In genomic region chr21:26405071-26405470, GRCh38 we compare ENCODE assay signal across 8 cellular contexts.
DNase-seq lines count a peak whose midpoint lies in the region; ATAC-seq and TF ChIP-seq lines count a peak whose summit lies in the region.
"Had no signal": no experiment of that assay in that cellular context is flagged by ENCODE, and none has a peak within 500 bp of the region (broad histone marks: within the 10 kb centered on the region; RNA-seq: fewer than 3 reads in every experiment).

No MANE protein-coding gene starts in this region.

- no peaks in the 10 kb centered on the region; the same call in 1 of the 2 replicates for H3K27me3 ChIP-seq in GM23338 (ENCODE audit: insufficient read depth)

- H3K4me3 Mint-ChIP-seq in GM23338, result no peak overlapping the region

- H2AFZ ChIP-seq in GM23338, result peak overlapping the region; percentile 88; the same call in 1 of the 2 replicates

- no peaks in the 10 kb centered on the region for H3F3A ChIP-seq in GM23338 (replicated peaks; ENCODE audit: low read depth)

- H3K4me1 Mint-ChIP-seq in GM23338, result peaks cover 11% of the 10 kb centered on the region; the same call in 2 of the 3 replicates

- H3K27me3 Mint-ChIP-seq in GM23338 (ENCODE audit: insufficient read depth, low read depth, poor library complexity), result peaks cover 2% of the 10 kb centered on the region

- DNase-seq in GM23338 (ENCODE audit: low spot score) (peak; percentile 16), SK-MEL-5 (ENCODE audit: low read depth, low spot score) (peak; percentile 55), foreskin melanocyte (peak; percentile 55), renal cortical epithelial cell (ENCODE audit: low read depth) (peak; percentile 30), DMS79 (lab: John Stamatoyannopoulos, UW) (no peak), NAMALWA (ENCODE audit: low spot score) (no peak), UCSD-AML1 (lab: John Stamatoyannopoulos, UW; ENCODE audit: unreplicated experiment) (no peak)
- DNase-seq: small intestine had no signal

- H4K20me1 ChIP-seq in GM23338 (replicated peaks; ENCODE audit: insufficient read depth), result no peaks in the 10 kb centered on the region

- ATAC-seq in GM23338, result peak; percentile 53; the same call in 2 of the 3 replicates

- H3K4me1 ChIP-seq in GM23338 (ENCODE audit: insufficient read depth), result no peaks in the 10 kb centered on the region

- no peak for TF ChIP-seq CTCF in GM23338 (conservative IDR thresholded peaks at IDR 0.05; ENCODE audit: low read depth in 2 of 2)

- H3K4me2 ChIP-seq in GM23338, result no peak overlapping the region

- no peak overlapping the region for H3K4me3 ChIP-seq in GM23338

- in situ Hi-C loops in SK-MEL-5 (cut with HindIII; ENCODE audit: low pct_unique_long_range_greater_than_20kb, low sequenced_read_pairs), result no loop called here

- no peak overlapping the region for H3K27ac ChIP-seq in GM23338 (ENCODE audit: low read depth)

- no peaks in the 10 kb centered on the region for H3K9me3 Mint-ChIP-seq in GM23338

- H3K27ac Mint-ChIP-seq in GM23338, result no peak overlapping the region

- H3K36me3 ChIP-seq in GM23338 (ENCODE audit: insufficient read depth), result no peaks in the 10 kb centered on the region

- H3K36me3 Mint-ChIP-seq in GM23338 (ENCODE audit: low read depth), result no peaks in the 10 kb centered on the region

- no peaks in the 10 kb centered on the region for H3K79me2 ChIP-seq in GM23338 (replicated peaks; ENCODE audit: insufficient read depth)

- H3K9me2 ChIP-seq in GM23338 (ENCODE audit: insufficient read depth), result no peaks in the 10 kb centered on the region

TF ChIP-seq in GM23338, 12 proteins besides CTCF, POLR2A, EP300 and RAD21:
- TF ChIP-seq STAT1 (IDR thresholded peaks at IDR 0.05; ENCODE audit: unreplicated experiment) (no peak), ZNF114 (CRISPR knock-in tag; IDR thresholded peaks at IDR 0.05) (no peak), NANOG (IDR thresholded peaks at IDR 0.05; ENCODE audit: borderline replicate concordance) (no peak), REST (IDR thresholded peaks at IDR 0.05; ENCODE audit: unreplicated experiment) (no peak), EZH2phosphoT487 (IDR thresholded peaks at IDR 0.05; ENCODE audit: unreplicated experiment) (no peak), EZH2 (IDR thresholded peaks at IDR 0.05; ENCODE audit: low read depth, unreplicated experiment) (no peak), ZNF462 (CRISPR knock-in tag; IDR thresholded peaks at IDR 0.05) (no peak), ETS1 (IDR thresholded peaks at IDR 0.05) (no peak), POLR2AphosphoS5 (IDR thresholded peaks at IDR 0.05; ENCODE audit: low read depth) (no peak), CREB1 (CRISPR knock-in tag; IDR thresholded peaks at IDR 0.05; ENCODE audit: low read depth) (no peak), ZNF331 (CRISPR knock-in tag; IDR thresholded peaks at IDR 0.05; ENCODE audit: low read depth) (no peak), JUNB (IDR thresholded peaks at IDR 0.05; ENCODE audit: unreplicated experiment) (no peak)

Comparison
In these comparisons a context has a peak if more than half of its experiments do, and no peak if none do; other contexts are left out.
1. DNase-seq: peak in GM23338 (single experiment), SK-MEL-5 (single experiment), foreskin melanocyte (single experiment) and renal cortical epithelial cell (single experiment); none in DMS79 (single experiment), NAMALWA (single experiment) and UCSD-AML1 (single experiment).